8 cellular contexts compared by ENCODE assay signal in genomic region chr12:98399532-98399931, GRCh38.
DNase-seq lines count a peak whose midpoint lies in the region; ATAC-seq and TF ChIP-seq lines count a peak whose summit lies in the region.

No MANE protein-coding gene starts in this region.

- peaks cover 34% of the 10 kb centered on the region for H3K4me1 Mint-ChIP-seq in nephron

- ATAC-seq in GM18909 (IDR thresholded peaks at IDR 0.05; ENCODE audit: poor library complexity, unreplicated experiment), result peak; percentile 38

- H3K9me3 Mint-ChIP-seq in nephron, result no peaks in the 10 kb centered on the region

- DNase-seq in A172 (ENCODE audit: low spot score) (peak; percentile 69), HT1080 (ENCODE audit: low read depth) (peak; percentile 86), T-helper 9 cell (peak; percentile 12), astrocyte of the cerebellum (ENCODE audit: low read depth) (peak; percentile 48), pons (ENCODE audit: low spot score) (no peak), medulla oblongata (ENCODE audit: extremely low spot score) (no peak)

- TF ChIP-seq CTCF in astrocyte of the cerebellum (IDR thresholded peaks at IDR 0.05; ENCODE audit: low read depth, low read length, missing control alignments), result no peak
- no peak for TF ChIP-seq CTCF in nephron (IDR thresholded peaks at IDR 0.05; ENCODE audit: unreplicated experiment in 3 of 3)

- in situ Hi-C loops in astrocyte of the cerebellum (cut with HindIII; ENCODE audit: low sequenced_read_pairs), result no loop called here

- H3K4me3 Mint-ChIP-seq in nephron, result peak overlapping the region in 1 of 3 experiments; percentile 9

- H3K4me3 ChIP-seq in astrocyte of the cerebellum (ENCODE audit: low read depth, low read length), result no peak overlapping the region

- H3K27me3 Mint-ChIP-seq in nephron (ENCODE audit: low read depth), result peaks cover 14% of the 10 kb centered on the region

- peak overlapping the region in 2 of 3 experiments; percentile 23 to 54 for H3K27ac Mint-ChIP-seq in nephron

- H3K36me3 Mint-ChIP-seq in nephron (ENCODE audit: low read depth), result no peaks in the 10 kb centered on the region

Comparison
In these comparisons a context has a peak if more than half of its experiments do, and no peak if none do; other contexts are left out.
1. DNase-seq: peak in A172 (single experiment), HT1080 (single experiment), T-helper 9 cell (single experiment) and astrocyte of the cerebellum (single experiment); none in pons (single experiment) and medulla oblongata (single experiment).